Comparison of ENCODE assay signal across 26 cellular contexts in genomic region chr1:76109404-76109803, GRCh38. TPM values are rescaled to one million over a fixed set of nuclear protein-coding genes. Genes with fewer than 3 reads are reported as not detected.
A peak's percentile ranks its signal among the peaks of the same experiment; 100 is the strongest.
DNase-seq lines count a peak whose midpoint lies in the region; ATAC-seq, FAIRE-seq and TF ChIP-seq lines count a peak whose summit lies in the region.
"Had no signal": no experiment of that assay in that cellular context is flagged by ENCODE, and none has a peak within 500 bp of the region (broad histone marks: within the 10 kb centered on the region; RNA-seq: fewer than 3 reads in every experiment).

No MANE protein-coding gene starts in this region.

- WGBS in SK-N-SH (ENCODE audit: low lambda C conversion rate) = 97% methylated on average over 4 of the region's 4 CpGs
- 86% methylated on average over 4 of the region's 4 CpGs; no CpG with 5 or more reads in 1 of the 2 experiments for WGBS in H1 (ENCODE audit: extremely low coverage in 1 of 2, insufficient coverage in 1 of 2, insufficient read length in 1 of 2, insufficient replicate concordance in 2 of 2, low coverage in 1 of 2, low lambda C conversion rate in 2 of 2, missing lambda C conversion rate in 1 of 2), 2 experiments

- H2AFZ ChIP-seq in SK-N-SH (ENCODE audit: low read depth) (no peak overlapping the region), H1 (ENCODE audit: low read length) (no peak overlapping the region)

- peaks cover 44% of the 10 kb centered on the region for H3K4me1 Mint-ChIP-seq in mesothelial cell of epicardium
- peaks cover 6% of the 10 kb centered on the region for H3K4me1 Mint-ChIP-seq in MCF 10A (ENCODE audit: insufficient read depth, unreplicated experiment)

- no peak overlapping the region for H2AK5ac ChIP-seq in H1 (ENCODE audit: low read depth, low read length)

- H3F3A ChIP-seq in SK-N-SH (replicated peaks; ENCODE audit: insufficient read depth) = no peaks in the 10 kb centered on the region

- no peak for TF ChIP-seq CTCF in SK-N-SH (IDR thresholded peaks at IDR 0.05)
- no peak for TF ChIP-seq CTCF in H1 (IDR thresholded peaks at IDR 0.05; ENCODE audit: control extremely low read depth in 1 of 3, insufficient read depth in 1 of 3, low read depth in 1 of 3, low read length in 3 of 3)
- no peak for TF ChIP-seq CTCF in mesothelial cell of epicardium (IDR thresholded peaks at IDR 0.05; ENCODE audit: unreplicated experiment)
- no peak for TF ChIP-seq CTCF in MCF 10A (IDR thresholded peaks at IDR 0.05; ENCODE audit: unreplicated experiment)

- no peak overlapping the region for H2BK20ac ChIP-seq in H1 (ENCODE audit: low read length)

- H3K18ac ChIP-seq in H1 (ENCODE audit: extremely low read depth, low read length) = no peak overlapping the region

- peaks cover 0 to 15% of the 10 kb centered on the region in 2 experiments; a peak in 2 of 4 replicates for H3K4me1 ChIP-seq in SK-N-SH (ENCODE audit: control insufficient read depth in 1 of 2, insufficient read depth in 2 of 2, low read depth in 1 of 2, low read length in 1 of 2)
- peaks cover 0 to 3% (median 1%) of the 10 kb centered on the region in 4 experiments; a peak in 3 of 7 replicates for H3K4me1 ChIP-seq in H1 (replicated peaks in 1 of 4; ENCODE audit: control insufficient read depth in 3 of 4, insufficient read depth in 4 of 4, low read length in 3 of 4)
- H3K4me1 ChIP-seq: SJSA1 had no signal

- H2BK15ac ChIP-seq in H1 (ENCODE audit: low read length) = no peak overlapping the region

- intact Hi-C loops in MCF 10A (cut with micrococcal nuclease) = no loop called here

- peaks cover 6% of the 10 kb centered on the region for H3K36me3 Mint-ChIP-seq in mesothelial cell of epicardium
- H3K36me3 Mint-ChIP-seq in MCF 10A (ENCODE audit: insufficient read depth, unreplicated experiment) = peaks cover 5% of the 10 kb centered on the region

- H3K14ac ChIP-seq in H1 (ENCODE audit: insufficient read length) = no peak overlapping the region

- H4K20me1 ChIP-seq in SK-N-SH (ENCODE audit: insufficient read depth) (no peaks in the 10 kb centered on the region), H1 (replicated peaks in 1 of 2; ENCODE audit: control insufficient read depth in 1 of 2, insufficient read depth in 2 of 2, low read length in 2 of 2) (peaks cover 0 to 1% of the 10 kb centered on the region in 2 experiments)

- FAIRE-seq in H1 (lab: Jason Lieb, UNC) = no peak
- FAIRE-seq: A549, GM19239, K562 had no signal

- H3K4ac ChIP-seq in H1 (replicated peaks; ENCODE audit: insufficient read length, low read depth, low read length) = no peak overlapping the region

- no peak overlapping the region for H3K23ac ChIP-seq in H1 (ENCODE audit: insufficient read length)

- POLR2A ChIA-PET in SK-N-SH (lab: Yijun Ruan, JAX) (no interaction called here), H1 (lab: Charles Lee; ENCODE audit: partially characterized antibody) (no interaction called here), MCF 10A (lab: Yijun Ruan, JAX) (no interaction called here)

- peak overlapping the region; percentile 63; the same call in 1 of the 2 replicates for H4K8ac ChIP-seq in H1 (ENCODE audit: extremely low read depth, insufficient read depth, low read length)

- no TSS peak for BruUV-seq in MCF 10A (replicated peaks; lab: Mats Ljungman, UMichigan)

- TF ChIP-seq EP300 in SK-N-SH (IDR thresholded peaks at IDR 0.05; ENCODE audit: borderline replicate concordance in 1 of 2, low read depth in 1 of 2, low read length in 1 of 2) (no peak), H1 (IDR thresholded peaks at IDR 0.05; ENCODE audit: borderline replicate concordance in 1 of 2, low read depth in 2 of 2, low read length in 2 of 2) (no peak)

- no peak overlapping the region for H2BK12ac ChIP-seq in H1 (ENCODE audit: low read depth, low read length)

- no peak overlapping the region for H3K4me3 Mint-ChIP-seq in mesothelial cell of epicardium
- H3K4me3 Mint-ChIP-seq in MCF 10A (ENCODE audit: unreplicated experiment) = no peak overlapping the region

- H3K4me2 ChIP-seq in SK-N-SH (no peak overlapping the region), H1 (ENCODE audit: insufficient read depth in 1 of 2, low read depth in 2 of 2, low read length in 2 of 2) (no peak overlapping the region)

- TF ChIP-seq RAD21 in SK-N-SH (IDR thresholded peaks at IDR 0.05; ENCODE audit: low read length) (no peak), H1 (IDR thresholded peaks at IDR 0.05 in 1 of 2, conservative IDR thresholded peaks at IDR 0.05 in 1 of 2; ENCODE audit: low read depth in 2 of 2, low read length in 2 of 2) (no peak)

- no peaks in the 10 kb centered on the region for H3K9me2 ChIP-seq in SK-N-SH

- no peaks in the 10 kb centered on the region for H3K9me3 Mint-ChIP-seq in mesothelial cell of epicardium
- H3K9me3 Mint-ChIP-seq in MCF 10A (ENCODE audit: unreplicated experiment) = no peaks in the 10 kb centered on the region

- peaks cover 0 to 2% of the 10 kb centered on the region in 2 experiments for H3K36me3 ChIP-seq in SK-N-SH (replicated peaks in 1 of 2; ENCODE audit: control insufficient read depth in 1 of 2, insufficient read depth in 2 of 2, low read length in 1 of 2)
- H3K36me3 ChIP-seq in H1 (ENCODE audit: control insufficient read depth in 2 of 4, insufficient read depth in 4 of 4, low read length in 3 of 4) = no peaks in the 10 kb centered on the region; a peak in 1 of 8 replicates
- H3K36me3 ChIP-seq: SJSA1 had no signal

- H3K27me3 Mint-ChIP-seq in mesothelial cell of epicardium (ENCODE audit: low read depth) (no peaks in the 10 kb centered on the region), MCF 10A (ENCODE audit: insufficient read depth, unreplicated experiment) (no peaks in the 10 kb centered on the region)

- no peak overlapping the region for H2BK120ac ChIP-seq in H1 (replicated peaks; ENCODE audit: low read depth, low read length)

- ATAC-seq in GM21390 (IDR thresholded peaks at IDR 0.05; ENCODE audit: unreplicated experiment) = no peak
- ATAC-seq: A549, K562, PC-3, Right ventricle myocardium inferior had no signal

- no peak overlapping the region for H3K56ac ChIP-seq in H1 (replicated peaks; ENCODE audit: insufficient read length, low read depth, low read length)

- no peak overlapping the region for H4K5ac ChIP-seq in H1 (ENCODE audit: insufficient read length, low read depth, low read length)

- H3K23me2 ChIP-seq in H1 (ENCODE audit: low read depth, low read length) = no peaks in the 10 kb centered on the region

- peak; percentile 15 for DNase-seq in SK-N-SH
- no peak for DNase-seq in H1 (ENCODE audit: low read depth in 1 of 2, low spot score in 2 of 2)
- DNase-seq in mesothelial cell of epicardium (ENCODE audit: low spot score in 2 of 2, unreplicated experiment in 2 of 2) = no peak
- peak in 25 of 49 donors; percentile 2 to 43 (median 13) for DNase-seq in substantia nigra (lab: John Stamatoyannopoulos, UW)
- no peak for DNase-seq in MCF 10A (ENCODE audit: unreplicated experiment)
- no peak for DNase-seq in SIG-M5 treated with dmso at 0.1 percent for 504 hours (lab: John Stamatoyannopoulos, UW; ENCODE audit: unreplicated experiment)
- DNase-seq: AML-193; DMS153; H7; Kasumi-1; MV-4-11; NCI-H1105; NCI-H1436 treated with DMSO at 0.1 percent for 48 hours; NCI-H187 treated with DMSO at 0.1 percent for 48 hours; NCI-H2171 treated with DMSO at 0.1 percent for 48 hours; NCI-H524; NCI-H774; NK-92 treated with Interleukin-12 subunit alpha and Interleukin-12 subunit beta, amount 100 ng/mL, for 24 hours; PC-3 had no signal

- no peak overlapping the region for H3K9ac ChIP-seq in SK-N-SH
- H3K9ac ChIP-seq in H1 (replicated peaks in 1 of 4; ENCODE audit: extremely low read depth in 1 of 4, low read depth in 3 of 4, low read length in 3 of 4) = no peak overlapping the region; a peak in 1 of 7 replicates

- no peak overlapping the region for H2BK5ac ChIP-seq in H1 (ENCODE audit: low read depth, low read length)

- H3K79me2 ChIP-seq in SK-N-SH (ENCODE audit: insufficient read depth) (peaks cover 21% of the 10 kb centered on the region; the same call in 1 of the 2 replicates), H1 (ENCODE audit: control insufficient read depth in 1 of 2, insufficient read depth in 2 of 2, low read length in 2 of 2) (peaks cover 2 to 21% of the 10 kb centered on the region in 2 experiments)

- H3K4me3 ChIP-seq in SK-N-SH (ENCODE audit: low read depth in 2 of 2, low read length in 1 of 2) = no peak overlapping the region
- H3K4me3 ChIP-seq in H1 (ENCODE audit: extremely low read depth in 1 of 4, insufficient read depth in 2 of 4, low read depth in 3 of 4, low read length in 4 of 4) = no peak overlapping the region
- H3K4me3 ChIP-seq: A549, K562, SJSA1 had no signal

- H3K27ac Mint-ChIP-seq in mesothelial cell of epicardium (peak overlapping the region; percentile 36), MCF 10A (ENCODE audit: low read depth, unreplicated experiment) (no peak overlapping the region)

- no peak for TF ChIP-seq POLR2A in H1 (IDR thresholded peaks at IDR 0.05; ENCODE audit: control extremely low read depth in 1 of 2, low read depth in 2 of 2, low read length in 2 of 2)

- H3K27me3 ChIP-seq in SK-N-SH (ENCODE audit: insufficient read depth) (no peaks in the 10 kb centered on the region), H1 (replicated peaks in 1 of 4; ENCODE audit: control insufficient read depth in 3 of 4, extremely low read depth in 1 of 4, insufficient read depth in 3 of 4, low read length in 3 of 4) (no peaks in the 10 kb centered on the region)
- H3K27me3 ChIP-seq: SJSA1 had no signal

- no peak overlapping the region for H4K91ac ChIP-seq in H1 (replicated peaks; ENCODE audit: insufficient read length, low read length)

- H3K79me1 ChIP-seq in H1 (ENCODE audit: low read depth, low read length) = 0 out of 2 replicates have a peak, but pooled peaks cover 3% of the 10 kb centered on the region

- CTCF ChIA-PET in SK-N-SH (lab: Yijun Ruan, JAX) (no interaction called here), H1 (lab: Charles Lee; ENCODE audit: partially characterized antibody) (interaction anchor here (0.5 to 1.6 kb wide), 6 partner anchors 9 to 1034 kb away, joined by 3 to 5 read pairs (median 3); no protein-coding TSS in a partner anchor), MCF 10A (lab: Yijun Ruan, JAX) (interaction anchor here (0.8 kb wide), 1 partner anchor 12 kb away, joined by 3 read pairs; no protein-coding TSS in a partner anchor)

- H3K9me3 ChIP-seq in SK-N-SH (no peaks in the 10 kb centered on the region), H1 (ENCODE audit: insufficient read depth in 2 of 2, low read depth in 1 of 2, low read length in 1 of 2) (0 out of 4 replicates have a peak, but pooled peaks cover 0 to 5% of the 10 kb centered on the region in 2 experiments)
- H3K9me3 ChIP-seq: A549, SJSA1 had no signal

- peak overlapping the region in 1 of 2 experiments; percentile 28; a peak in 1 of 4 replicates for H3K27ac ChIP-seq in SK-N-SH (ENCODE audit: low read depth in 2 of 2, low read length in 1 of 2)
- no peak overlapping the region for H3K27ac ChIP-seq in H1 (ENCODE audit: low read depth, low read length)
- H3K27ac ChIP-seq in substantia nigra (ENCODE audit: low read depth, low read length, poor library complexity, severe bottlenecking) = no peak overlapping the region
- H3K27ac ChIP-seq: C4-2B, SJSA1 had no signal

RNA-seq across cellular contexts. Expression of gene ST6GALNAC3, which starts 34.9 kb away (rescaled TPM):
- polyA plus RNA-seq in SK-N-SH (2012; rRNA removed) (8.1 and 12.1 TPM in 2 replicates), H1 (2011; rRNA removed) (2.6 and 4.9 TPM in 2 replicates)
- polyA plus RNA-seq in SK-N-SH (2012; cell fraction: cytosol; rRNA removed) = 14.4 and 14.7 TPM in 2 replicates
- polyA plus RNA-seq in SK-N-SH (2012; cell fraction: nucleus; rRNA removed) = 2.3 and 5.8 TPM in 2 replicates
- 17.2 and 19.0 TPM in 2 replicates for total RNA-seq in H1 (2021; fragmentation: NEBNext Ultra II Directional; extraction: Animal tissue kit (Norgen Biotek cat#: 25700))
- polyA plus RNA-seq in H1 (2011; cell fraction: cytosol; rRNA removed) = 3.9 TPM
- polyA plus RNA-seq in H1 (2011; cell fraction: nucleus; rRNA removed) = 4.0 TPM
- polyA plus RNA-seq in H1 (2012, experiment 1 of 2) = 9.0 to 16.9 TPM (median 11.8 TPM) in 4 replicates
- polyA plus RNA-seq in H1 (2012, experiment 2 of 2) = 0.85 TPM
- polyA plus RNA-seq in H1 (2013, experiment 1 of 2) = 8.6 TPM
- 9.7 TPM for polyA plus RNA-seq in H1 (2013, experiment 2 of 2)
- polyA minus RNA-seq in H1 (2011; rRNA and poly(A)+ RNA removed) = 28.3 and 46.9 TPM in 2 replicates
- 7.6 TPM for polyA minus RNA-seq in H1 (2011; cell fraction: cytosol; rRNA and poly(A)+ RNA removed)
- 52.9 TPM for polyA minus RNA-seq in H1 (2011; cell fraction: nucleus; rRNA and poly(A)+ RNA removed)
- total RNA-seq in mesothelial cell of epicardium (62.3 to 64.8 TPM (median 64.6 TPM) in 3 replicates), MCF 10A (2022) (0.37 and 0.82 TPM in 2 replicates)
- total RNA-seq: PC-3 had no signal
- polyA plus RNA-seq: K562 had no signal

Comparison
In these comparisons a context has a peak if more than half of its experiments do, and no peak if none do; other contexts are left out.
1. DNase-seq: peak in SK-N-SH (single experiment) and substantia nigra (25 of 49); none in H1 (0 of 2), mesothelial cell of epicardium (0 of 2), MCF 10A (single experiment) and SIG-M5 treated with dmso at 0.1 percent for 504 hours (single experiment).
2. RNA of gene ST6GALNAC3, which starts 34.9 kb away (total RNA-seq): 62.3 to 64.8 TPM in mesothelial cell of epicardium and 17.2 to 19.0 TPM in H1; 0.37 to 0.82 TPM in MCF 10A; every median in the first group is over 10 times any median in the second.